In the genomic region with DNA sequence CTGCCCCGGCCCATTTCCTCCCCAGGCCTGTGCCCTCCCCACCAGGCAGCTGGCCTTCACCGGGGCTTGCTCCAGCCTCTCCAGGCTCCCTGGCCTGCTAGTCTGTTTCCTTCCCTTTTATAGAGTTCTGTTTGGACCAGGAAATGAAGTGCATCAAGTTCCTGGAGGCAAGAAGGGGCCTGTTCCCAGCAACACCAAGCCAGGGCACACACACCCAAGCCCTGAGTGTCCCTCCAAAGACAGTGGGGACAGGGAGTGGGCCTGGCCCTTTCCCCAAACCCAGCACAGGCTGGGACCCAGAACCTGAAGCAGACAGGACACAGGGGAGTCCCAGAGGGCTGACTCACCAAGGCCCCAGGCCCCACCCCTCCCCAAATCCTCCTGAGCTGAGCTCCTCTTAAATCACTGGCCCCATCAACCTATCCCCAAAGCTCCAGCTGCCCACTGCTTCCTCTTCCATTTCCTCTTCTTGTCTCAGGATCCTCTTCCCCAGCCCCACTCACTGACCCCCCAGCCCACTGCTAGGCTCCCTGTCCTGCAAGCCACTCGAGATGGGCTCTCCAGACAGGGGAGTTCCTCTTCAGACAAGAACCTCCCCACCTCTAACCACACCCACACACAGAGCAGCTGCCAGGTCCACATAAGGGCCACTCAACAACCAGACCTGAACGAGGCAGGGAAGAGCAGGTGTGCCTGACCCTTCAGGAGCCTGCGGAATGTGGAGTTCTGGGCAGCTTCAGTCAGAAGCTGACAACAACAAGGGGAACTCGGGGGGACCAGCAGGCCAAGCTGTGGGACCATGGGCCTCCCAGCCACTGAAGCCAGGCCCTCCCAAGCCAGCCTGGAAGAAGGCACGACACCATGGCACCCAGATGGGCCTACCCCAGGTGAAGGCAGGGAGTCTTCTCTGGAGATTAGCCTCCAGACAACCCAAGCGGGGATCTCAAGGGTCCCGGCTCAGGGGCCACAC, we compare ENCODE assay signal across 2 cellular contexts.
TF ChIP-seq lines count a peak whose summit lies in the region.

No MANE protein-coding gene starts in this region.

TF ChIP-seq in SK-N-SH, 30 proteins besides CTCF, POLR2A, EP300 and RAD21 (continued from another document):
- TF ChIP-seq, protein P1, sequence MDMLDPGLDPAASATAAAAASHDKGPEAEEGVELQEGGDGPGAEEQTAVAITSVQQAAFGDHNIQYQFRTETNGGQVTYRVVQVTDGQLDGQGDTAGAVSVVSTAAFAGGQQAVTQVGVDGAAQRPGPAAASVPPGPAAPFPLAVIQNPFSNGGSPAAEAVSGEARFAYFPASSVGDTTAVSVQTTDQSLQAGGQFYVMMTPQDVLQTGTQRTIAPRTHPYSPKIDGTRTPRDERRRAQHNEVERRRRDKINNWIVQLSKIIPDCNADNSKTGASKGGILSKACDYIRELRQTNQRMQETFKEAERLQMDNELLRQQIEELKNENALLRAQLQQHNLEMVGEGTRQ (IDR thresholded peaks at IDR 0.05; ENCODE audit: borderline replicate concordance, low read depth, low read length), result no peak
- TF ChIP-seq YY1 (IDR thresholded peaks at IDR 0.05; ENCODE audit: low read depth) (no peak), RXRA (IDR thresholded peaks at IDR 0.05; ENCODE audit: borderline replicate concordance, low read depth) (no peak), JUND (IDR thresholded peaks at IDR 0.05) (no peak), SIN3A (IDR thresholded peaks at IDR 0.05; ENCODE audit: borderline replicate concordance, low read depth, low read length) (no peak)
- TF ChIP-seq, protein P2, sequence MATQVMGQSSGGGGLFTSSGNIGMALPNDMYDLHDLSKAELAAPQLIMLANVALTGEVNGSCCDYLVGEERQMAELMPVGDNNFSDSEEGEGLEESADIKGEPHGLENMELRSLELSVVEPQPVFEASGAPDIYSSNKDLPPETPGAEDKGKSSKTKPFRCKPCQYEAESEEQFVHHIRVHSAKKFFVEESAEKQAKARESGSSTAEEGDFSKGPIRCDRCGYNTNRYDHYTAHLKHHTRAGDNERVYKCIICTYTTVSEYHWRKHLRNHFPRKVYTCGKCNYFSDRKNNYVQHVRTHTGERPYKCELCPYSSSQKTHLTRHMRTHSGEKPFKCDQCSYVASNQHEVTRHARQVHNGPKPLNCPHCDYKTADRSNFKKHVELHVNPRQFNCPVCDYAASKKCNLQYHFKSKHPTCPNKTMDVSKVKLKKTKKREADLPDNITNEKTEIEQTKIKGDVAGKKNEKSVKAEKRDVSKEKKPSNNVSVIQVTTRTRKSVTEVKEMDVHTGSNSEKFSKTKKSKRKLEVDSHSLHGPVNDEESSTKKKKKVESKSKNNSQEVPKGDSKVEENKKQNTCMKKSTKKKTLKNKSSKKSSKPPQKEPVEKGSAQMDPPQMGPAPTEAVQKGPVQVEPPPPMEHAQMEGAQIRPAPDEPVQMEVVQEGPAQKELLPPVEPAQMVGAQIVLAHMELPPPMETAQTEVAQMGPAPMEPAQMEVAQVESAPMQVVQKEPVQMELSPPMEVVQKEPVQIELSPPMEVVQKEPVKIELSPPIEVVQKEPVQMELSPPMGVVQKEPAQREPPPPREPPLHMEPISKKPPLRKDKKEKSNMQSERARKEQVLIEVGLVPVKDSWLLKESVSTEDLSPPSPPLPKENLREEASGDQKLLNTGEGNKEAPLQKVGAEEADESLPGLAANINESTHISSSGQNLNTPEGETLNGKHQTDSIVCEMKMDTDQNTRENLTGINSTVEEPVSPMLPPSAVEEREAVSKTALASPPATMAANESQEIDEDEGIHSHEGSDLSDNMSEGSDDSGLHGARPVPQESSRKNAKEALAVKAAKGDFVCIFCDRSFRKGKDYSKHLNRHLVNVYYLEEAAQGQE (IDR thresholded peaks at IDR 0.05; ENCODE audit: low read depth, low read length), result no peak

TF ChIP-seq in SK-N-SH treated with all-trans-retinoic acid at 6 μM for 48 hours, 23 proteins besides CTCF, POLR2A, EP300 and RAD21 (continued from another document):
- TF ChIP-seq, protein P3, sequence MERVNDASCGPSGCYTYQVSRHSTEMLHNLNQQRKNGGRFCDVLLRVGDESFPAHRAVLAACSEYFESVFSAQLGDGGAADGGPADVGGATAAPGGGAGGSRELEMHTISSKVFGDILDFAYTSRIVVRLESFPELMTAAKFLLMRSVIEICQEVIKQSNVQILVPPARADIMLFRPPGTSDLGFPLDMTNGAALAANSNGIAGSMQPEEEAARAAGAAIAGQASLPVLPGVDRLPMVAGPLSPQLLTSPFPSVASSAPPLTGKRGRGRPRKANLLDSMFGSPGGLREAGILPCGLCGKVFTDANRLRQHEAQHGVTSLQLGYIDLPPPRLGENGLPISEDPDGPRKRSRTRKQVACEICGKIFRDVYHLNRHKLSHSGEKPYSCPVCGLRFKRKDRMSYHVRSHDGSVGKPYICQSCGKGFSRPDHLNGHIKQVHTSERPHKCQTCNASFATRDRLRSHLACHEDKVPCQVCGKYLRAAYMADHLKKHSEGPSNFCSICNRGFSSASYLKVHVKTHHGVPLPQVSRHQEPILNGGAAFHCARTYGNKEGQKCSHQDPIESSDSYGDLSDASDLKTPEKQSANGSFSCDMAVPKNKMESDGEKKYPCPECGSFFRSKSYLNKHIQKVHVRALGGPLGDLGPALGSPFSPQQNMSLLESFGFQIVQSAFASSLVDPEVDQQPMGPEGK (CRISPR knock-in tag; IDR thresholded peaks at IDR 0.05; ENCODE audit: borderline replicate concordance), result no peak
- TF ChIP-seq CSDC2 (CRISPR knock-in tag; IDR thresholded peaks at IDR 0.05) (no peak), ZNF70 (CRISPR knock-in tag; IDR thresholded peaks at IDR 0.05) (no peak)
